In genomic region chr12:101939856-101940265, GRCh38 we compare ENCODE assay signal across 9 cellular contexts.
A peak's percentile ranks its signal among the peaks of the same experiment; 100 is the strongest.
DNase-seq lines count a peak whose midpoint lies in the region; ATAC-seq and TF ChIP-seq lines count a peak whose summit lies in the region.
"Had no signal": no experiment of that assay in that cellular context is flagged by ENCODE, and none has a peak within 500 bp of the region (broad histone marks: within the 10 kb centered on the region; RNA-seq: fewer than 3 reads in every experiment).

No MANE protein-coding gene starts in this region.

- H3F3A ChIP-seq in DOHH2 (ENCODE audit: control insufficient read depth, insufficient read depth): no peaks in the 10 kb centered on the region

- no peaks in the 10 kb centered on the region for H3K4me1 Mint-ChIP-seq in activated CD8-positive, alpha-beta T cell treated with anti-CD3 and anti-CD28 coated beads for 36 hours (ENCODE audit: low read depth)
- H3K4me1 Mint-ChIP-seq in naive thymus-derived CD4-positive, alpha-beta T cell: peaks cover 0 to 34% (median 0%) of the 10 kb centered on the region in 7 donors
- H3K4me1 Mint-ChIP-seq in stimulated activated naive CD8-positive, alpha-beta T cell treated with anti-CD3 and anti-CD28 coated beads, Interleukin-15, amount 100 ng/mL, for 72 hours: no peaks in the 10 kb centered on the region

- no peaks in the 10 kb centered on the region for H3K9me3 ChIP-seq in DOHH2 (ENCODE audit: control insufficient read depth, insufficient read depth, low read length)
- no peaks in the 10 kb centered on the region for H3K9me3 ChIP-seq in naive thymus-derived CD4-positive, alpha-beta T cell (ENCODE audit: control insufficient read depth in 2 of 3, low read length in 3 of 3)

- peak; percentile 86 for TF ChIP-seq CTCF in DOHH2 (IDR thresholded peaks at IDR 0.05; ENCODE audit: low read depth, low read length, poor library complexity, severe bottlenecking)
- peak; percentile 83 for TF ChIP-seq CTCF in activated CD8-positive, alpha-beta T cell treated with anti-CD3 and anti-CD28 coated beads for 36 hours (IDR thresholded peaks at IDR 0.05)

- intact Hi-C loops in activated CD8-positive, alpha-beta T cell treated with anti-CD3 and anti-CD28 coated beads for 36 hours (cut with micrococcal nuclease): loop anchor here (10.0 kb wide), 1 partner anchor 545 kb away; the partner anchor contains the start of gene IGF1
- intact Hi-C loops in naive thymus-derived CD4-positive, alpha-beta T cell (cut with micrococcal nuclease): loop anchor here (1.0 to 10.0 kb wide), 10 partner anchors 102 to 871 kb away; partner anchors contain the start of genes NUP37 (in 1 of the 2), PARPBP (in 1 of the 2) and WASHC3 (in 1 of the 2)

- peaks cover 23% of the 10 kb centered on the region for H3K27me3 ChIP-seq in DOHH2 (ENCODE audit: control insufficient read depth, low read length)
- no peaks in the 10 kb centered on the region for H3K27me3 ChIP-seq in naive thymus-derived CD4-positive, alpha-beta T cell (ENCODE audit: control insufficient read depth in 2 of 2, insufficient read depth in 2 of 2, low read length in 2 of 2)

- no peaks in the 10 kb centered on the region for H3K36me3 Mint-ChIP-seq in activated CD8-positive, alpha-beta T cell treated with anti-CD3 and anti-CD28 coated beads for 36 hours (ENCODE audit: low read depth)
- no peaks in the 10 kb centered on the region for H3K36me3 Mint-ChIP-seq in naive thymus-derived CD4-positive, alpha-beta T cell
- H3K36me3 Mint-ChIP-seq: activated naive CD8-positive, alpha-beta T cell had no signal

- H3K27ac ChIP-seq in DOHH2 (ENCODE audit: low read depth, low read length): no peak overlapping the region
- no peak overlapping the region for H3K27ac ChIP-seq in naive thymus-derived CD4-positive, alpha-beta T cell (ENCODE audit: low read depth, low read length)

- TF ChIP-seq POLR2A in erythroblast (IDR thresholded peaks at IDR 0.05; ENCODE audit: low read length): no peak

- H3K4me1 ChIP-seq in DOHH2 (ENCODE audit: control insufficient read depth, low read length): peaks cover 31% of the 10 kb centered on the region
- H3K4me1 ChIP-seq in naive thymus-derived CD4-positive, alpha-beta T cell (ENCODE audit: control insufficient read depth in 2 of 2, insufficient read depth in 2 of 2, low read length in 2 of 2): no peaks in the 10 kb centered on the region

- H3K4me3 Mint-ChIP-seq in activated CD8-positive, alpha-beta T cell treated with anti-CD3 and anti-CD28 coated beads for 36 hours: no peak overlapping the region
- H3K4me3 Mint-ChIP-seq in naive thymus-derived CD4-positive, alpha-beta T cell: no peak overlapping the region
- no peak overlapping the region for H3K4me3 Mint-ChIP-seq in stimulated activated naive CD8-positive, alpha-beta T cell treated with anti-CD3 and anti-CD28 coated beads, Interleukin-15, amount 100 ng/mL, for 72 hours
- H3K4me3 Mint-ChIP-seq: activated naive CD8-positive, alpha-beta T cell had no signal

- no peaks in the 10 kb centered on the region for H3K9me2 ChIP-seq in DOHH2 (replicated peaks; ENCODE audit: control insufficient read depth, low read length)

- no peak overlapping the region for H3K4me3 ChIP-seq in DOHH2 (ENCODE audit: low read length)
- H3K4me3 ChIP-seq in naive thymus-derived CD4-positive, alpha-beta T cell (ENCODE audit: low read length): no peak overlapping the region

- peaks cover 14% of the 10 kb centered on the region for H3K27me3 Mint-ChIP-seq in activated CD8-positive, alpha-beta T cell treated with anti-CD3 and anti-CD28 coated beads for 36 hours
- peaks cover 15 to 21% (median 19%) of the 10 kb centered on the region in 5 donors for H3K27me3 Mint-ChIP-seq in naive thymus-derived CD4-positive, alpha-beta T cell
- H3K27me3 Mint-ChIP-seq in stimulated activated naive CD8-positive, alpha-beta T cell treated with anti-CD3 and anti-CD28 coated beads, Interleukin-15, amount 100 ng/mL, for 72 hours: peaks cover 20% of the 10 kb centered on the region

- H3K79me2 ChIP-seq in DOHH2 (ENCODE audit: control insufficient read depth, low read length): no peaks in the 10 kb centered on the region

- CTCF ChIA-PET in activated CD8-positive, alpha-beta T cell treated with anti-CD3 and anti-CD28 coated beads for 36 hours (lab: Charles Lee): interaction anchor here (0.6 to 2.3 kb wide), 12 partner anchors 15 to 829 kb away, joined by 3 to 11 read pairs (median 3); no protein-coding TSS in a partner anchor
- CTCF ChIA-PET in naive thymus-derived CD4-positive, alpha-beta T cell (lab: Charles Lee): interaction anchor here (0.6 to 1.4 kb wide), 3 partner anchors 9 to 1608 kb away, joined by 3 to 4 read pairs (median 4); no protein-coding TSS in a partner anchor

- H4K20me1 ChIP-seq in DOHH2 (ENCODE audit: control insufficient read depth, insufficient read depth, low read depth, low read length): no peaks in the 10 kb centered on the region

- POLR2A ChIA-PET in activated CD8-positive, alpha-beta T cell treated with anti-CD3 and anti-CD28 coated beads for 36 hours (lab: Charles Lee): interaction anchor here (0.8 kb wide), 1 partner anchor 800 kb away, joined by 3 read pairs; no protein-coding TSS in a partner anchor
- POLR2A ChIA-PET in naive thymus-derived CD4-positive, alpha-beta T cell (lab: Charles Lee): no interaction called here

- H3K27ac Mint-ChIP-seq in activated CD8-positive, alpha-beta T cell treated with anti-CD3 and anti-CD28 coated beads for 36 hours: no peak overlapping the region
- H3K27ac Mint-ChIP-seq in naive thymus-derived CD4-positive, alpha-beta T cell: peak overlapping the region in 1 of 9 donors; percentile 32
- H3K27ac Mint-ChIP-seq in stimulated activated naive CD8-positive, alpha-beta T cell treated with anti-CD3 and anti-CD28 coated beads, Interleukin-15, amount 100 ng/mL, for 72 hours: no peak overlapping the region
- H3K27ac Mint-ChIP-seq: activated naive CD8-positive, alpha-beta T cell had no signal

- DNase-seq in NCI-H82 (lab: John Stamatoyannopoulos, UW) (peak; percentile 80), erythroblast (lab: John Stamatoyannopoulos, UW) (peak; percentile 71 to 81)
- peak; percentile 75 for DNase-seq in activated CD8-positive, alpha-beta T cell treated with anti-CD3 and anti-CD28 coated beads for 36 hours
- DNase-seq in naive thymus-derived CD4-positive, alpha-beta T cell: peak in 8 of 9 donors; percentile 34 to 69 (median 56)
- peak; percentile 55 to 56 for DNase-seq in stimulated activated naive CD8-positive, alpha-beta T cell treated with anti-CD3 and anti-CD28 coated beads, Interleukin-15, amount 100 ng/mL, for 72 hours

- H3K4me2 ChIP-seq in DOHH2 (ENCODE audit: low read length): no peak overlapping the region

- ATAC-seq in HG03159 (IDR thresholded peaks at IDR 0.05; ENCODE audit: unreplicated experiment): peak; percentile 37
- peak; percentile 69 for ATAC-seq in activated CD8-positive, alpha-beta T cell treated with anti-CD3 and anti-CD28 coated beads for 36 hours
- peak; percentile 70 for ATAC-seq in naive thymus-derived CD4-positive, alpha-beta T cell
- ATAC-seq in stimulated activated naive CD8-positive, alpha-beta T cell treated with anti-CD3 and anti-CD28 coated beads, Interleukin-15, amount 100 ng/mL, for 72 hours: peak; percentile 68
- no peak for ATAC-seq in HG02642 (IDR thresholded peaks at IDR 0.05; ENCODE audit: poor library complexity, unreplicated experiment)

- H3K36me3 ChIP-seq in DOHH2 (ENCODE audit: control insufficient read depth, low read length): no peaks in the 10 kb centered on the region
- H3K36me3 ChIP-seq in naive thymus-derived CD4-positive, alpha-beta T cell (ENCODE audit: control insufficient read depth in 2 of 3, insufficient read depth in 3 of 3, low read length in 3 of 3): no peaks in the 10 kb centered on the region

- H3K9me3 Mint-ChIP-seq in activated CD8-positive, alpha-beta T cell treated with anti-CD3 and anti-CD28 coated beads for 36 hours: no peaks in the 10 kb centered on the region
- H3K9me3 Mint-ChIP-seq in naive thymus-derived CD4-positive, alpha-beta T cell: no peaks in the 10 kb centered on the region
- no peaks in the 10 kb centered on the region for H3K9me3 Mint-ChIP-seq in stimulated activated naive CD8-positive, alpha-beta T cell treated with anti-CD3 and anti-CD28 coated beads, Interleukin-15, amount 100 ng/mL, for 72 hours
